Comparison of ENCODE assay signal across 1 cellular context in the genomic region with DNA sequence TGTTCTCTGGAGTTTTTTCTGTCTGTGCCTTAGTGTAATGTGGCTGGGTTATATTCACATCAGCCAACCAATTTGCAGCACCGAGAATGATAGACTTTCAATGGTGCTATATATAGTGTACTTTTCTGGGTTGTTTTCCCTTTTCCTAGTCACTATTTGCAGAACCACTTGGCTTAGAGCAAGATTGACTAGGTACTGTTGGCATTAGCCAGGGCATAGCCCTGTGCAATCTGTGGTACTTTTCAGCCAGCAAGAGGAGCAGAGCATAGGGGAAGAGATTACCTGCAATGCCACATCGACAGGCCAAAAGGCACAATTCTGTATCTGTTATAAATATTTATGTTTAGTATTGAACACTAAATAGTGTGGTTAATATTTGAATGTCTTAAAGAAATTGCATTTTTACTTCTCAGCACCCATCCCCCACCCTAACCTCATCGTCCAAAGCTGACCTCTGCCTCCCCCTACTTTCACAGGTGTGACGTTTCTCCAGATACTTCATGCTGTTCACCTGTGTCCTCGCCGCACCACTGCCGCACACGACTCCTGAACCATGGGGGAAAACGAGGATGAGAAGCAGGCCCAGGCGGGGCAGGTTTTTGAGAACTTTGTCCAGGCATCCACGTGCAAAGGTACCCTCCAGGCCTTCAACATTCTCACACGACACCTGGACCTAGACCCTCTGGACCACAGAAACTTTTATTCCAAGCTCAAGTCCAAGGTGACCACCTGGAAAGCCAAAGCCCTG.
TF ChIP-seq lines count a peak whose summit lies in the region.

No MANE protein-coding gene starts in this region.

TF ChIP-seq in H1, 55 proteins besides CTCF, POLR2A, EP300 and RAD21:
- TF ChIP-seq EZH2 (IDR thresholded peaks at IDR 0.05; ENCODE audit: low read depth, low read length, severe bottlenecking) (no peak), MAFK (IDR thresholded peaks at IDR 0.05; ENCODE audit: low read depth, low read length) (no peak), BACH1 (IDR thresholded peaks at IDR 0.05; ENCODE audit: low read length) (no peak), NRF1 (IDR thresholded peaks at IDR 0.05; ENCODE audit: low read depth, low read length) (no peak), SIRT6 (IDR thresholded peaks at IDR 0.05; ENCODE audit: low read length) (no peak), CREB1 (IDR thresholded peaks at IDR 0.05) (no peak)
- TF ChIP-seq, protein P1, sequence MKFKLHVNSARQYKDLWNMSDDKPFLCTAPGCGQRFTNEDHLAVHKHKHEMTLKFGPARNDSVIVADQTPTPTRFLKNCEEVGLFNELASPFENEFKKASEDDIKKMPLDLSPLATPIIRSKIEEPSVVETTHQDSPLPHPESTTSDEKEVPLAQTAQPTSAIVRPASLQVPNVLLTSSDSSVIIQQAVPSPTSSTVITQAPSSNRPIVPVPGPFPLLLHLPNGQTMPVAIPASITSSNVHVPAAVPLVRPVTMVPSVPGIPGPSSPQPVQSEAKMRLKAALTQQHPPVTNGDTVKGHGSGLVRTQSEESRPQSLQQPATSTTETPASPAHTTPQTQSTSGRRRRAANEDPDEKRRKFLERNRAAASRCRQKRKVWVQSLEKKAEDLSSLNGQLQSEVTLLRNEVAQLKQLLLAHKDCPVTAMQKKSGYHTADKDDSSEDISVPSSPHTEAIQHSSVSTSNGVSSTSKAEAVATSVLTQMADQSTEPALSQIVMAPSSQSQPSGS (IDR thresholded peaks at IDR 0.05; ENCODE audit: low read length): no peak
